In the genomic region with DNA sequence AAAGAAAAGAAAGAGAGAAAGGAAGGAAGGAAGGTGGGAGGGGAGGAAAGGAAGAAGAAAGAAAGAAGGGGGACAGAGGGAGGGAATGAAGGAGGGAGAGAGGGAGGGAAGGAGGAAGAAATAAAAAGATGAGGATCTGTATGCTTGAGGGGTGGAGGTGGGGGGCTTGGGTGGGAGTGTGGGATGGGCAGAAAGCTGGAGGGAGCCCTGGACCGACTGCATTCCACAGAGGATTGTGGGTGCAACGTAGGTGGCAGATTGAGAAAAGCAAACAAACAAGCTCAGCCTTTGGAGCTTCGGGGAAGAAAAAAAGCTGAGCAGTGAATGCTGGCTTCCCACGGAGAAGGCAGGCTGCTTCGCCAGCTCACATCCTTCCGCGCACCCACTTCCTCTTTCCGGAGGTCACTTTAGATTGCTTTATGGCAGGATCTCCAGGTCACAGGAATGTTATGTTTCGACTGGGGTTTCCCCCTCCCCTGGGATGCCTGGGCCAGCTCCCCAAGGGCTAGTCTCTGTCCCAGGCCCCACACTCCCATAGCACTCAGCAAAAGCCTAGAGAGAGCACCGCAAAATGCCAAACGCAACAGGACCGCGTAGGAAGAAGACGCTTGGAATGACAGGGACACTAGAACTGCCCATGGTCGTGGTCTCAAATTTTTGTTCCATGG, we compare ENCODE assay signal across 8 cellular contexts. TPM values are rescaled to one million over a fixed set of nuclear protein-coding genes. Genes with fewer than 3 reads are reported as not detected.
DNase-seq lines count a peak whose midpoint lies in the region; ATAC-seq and TF ChIP-seq lines count a peak whose summit lies in the region.

No MANE protein-coding gene starts in this region.

- no peaks in the 10 kb centered on the region for H3K27me3 ChIP-seq in HUES6 (ENCODE audit: control insufficient read depth, insufficient read depth, low read length)
- no peaks in the 10 kb centered on the region for H3K27me3 ChIP-seq in foreskin keratinocyte
- no peaks in the 10 kb centered on the region for H3K27me3 ChIP-seq in neuronal stem cell (ENCODE audit: control insufficient read depth in 3 of 3, insufficient read depth in 3 of 3, low read depth in 1 of 3, low read length in 3 of 3)

- ATAC-seq in activated CD8-positive, alpha-beta T cell treated with anti-CD3 and anti-CD28 coated beads for 36 hours, result no peak
- ATAC-seq in foreskin keratinocyte, result peak; percentile 79
- no peak for ATAC-seq in HG03045 (IDR thresholded peaks at IDR 0.05; ENCODE audit: unreplicated experiment)
- ATAC-seq in GM21723 (IDR thresholded peaks at IDR 0.05; ENCODE audit: unreplicated experiment), result no peak

- 0 out of 2 replicates have a peak, but pooled peaks cover 6% of the 10 kb centered on the region for H3K4me1 ChIP-seq in HUES6 (ENCODE audit: control insufficient read depth, insufficient read depth, low read length)
- peaks cover 3% of the 10 kb centered on the region for H3K4me1 ChIP-seq in foreskin keratinocyte
- no peaks in the 10 kb centered on the region for H3K4me1 ChIP-seq in neuronal stem cell (ENCODE audit: control insufficient read depth in 2 of 2, insufficient read depth in 1 of 2, low read depth in 1 of 2, low read length in 2 of 2)

- H3K4ac ChIP-seq in neuronal stem cell (ENCODE audit: low read length), result no peak overlapping the region

- POLR2A ChIA-PET in activated CD8-positive, alpha-beta T cell treated with anti-CD3 and anti-CD28 coated beads for 36 hours (lab: Charles Lee), result no interaction called here

- peak overlapping the region; percentile 19 for H3K4me3 Mint-ChIP-seq in activated CD8-positive, alpha-beta T cell treated with anti-CD3 and anti-CD28 coated beads for 36 hours

- no peak overlapping the region for H2BK5ac ChIP-seq in neuronal stem cell (ENCODE audit: low read length)

- H3K18ac ChIP-seq in neuronal stem cell (ENCODE audit: low read length), result peak overlapping the region; percentile 31

- no peak overlapping the region for H2BK15ac ChIP-seq in neuronal stem cell (ENCODE audit: low read length)

- peak overlapping the region; percentile 85 for H2AFZ ChIP-seq in neuronal stem cell (ENCODE audit: low read length)

- CTCF ChIA-PET in activated CD8-positive, alpha-beta T cell treated with anti-CD3 and anti-CD28 coated beads for 36 hours (lab: Charles Lee), result interaction anchor here (0.8 kb wide), 1 partner anchor 13 kb away, joined by 3 read pairs; no protein-coding TSS in a partner anchor

- H3K4me1 Mint-ChIP-seq in activated CD8-positive, alpha-beta T cell treated with anti-CD3 and anti-CD28 coated beads for 36 hours (ENCODE audit: low read depth), result peaks cover 9% of the 10 kb centered on the region

- no peaks in the 10 kb centered on the region for H3K9me3 ChIP-seq in HUES6 (ENCODE audit: control insufficient read depth, insufficient read depth, low read depth, low read length)
- H3K9me3 ChIP-seq in neuronal stem cell (replicated peaks in 1 of 2; ENCODE audit: control insufficient read depth in 2 of 2, insufficient read depth in 1 of 2, low read depth in 1 of 2, low read length in 2 of 2), result no peaks in the 10 kb centered on the region

- H3K9ac ChIP-seq in HUES6 (ENCODE audit: low read length), result peak overlapping the region; percentile 32
- H3K9ac ChIP-seq in neuronal stem cell (ENCODE audit: low read depth, low read length, poor library complexity), result no peak overlapping the region

- peak overlapping the region; percentile 7 for H3K27ac Mint-ChIP-seq in activated CD8-positive, alpha-beta T cell treated with anti-CD3 and anti-CD28 coated beads for 36 hours

- peak overlapping the region; percentile 31 for H3K4me3 ChIP-seq in HUES6 (ENCODE audit: low read depth, low read length)
- H3K4me3 ChIP-seq in neuronal stem cell (ENCODE audit: low read length in 2 of 2), result peak overlapping the region in 1 of 2 donors; percentile 23

- H3K36me3 Mint-ChIP-seq in activated CD8-positive, alpha-beta T cell treated with anti-CD3 and anti-CD28 coated beads for 36 hours (ENCODE audit: low read depth), result no peaks in the 10 kb centered on the region

- H3K9me3 Mint-ChIP-seq in activated CD8-positive, alpha-beta T cell treated with anti-CD3 and anti-CD28 coated beads for 36 hours, result no peaks in the 10 kb centered on the region

- WGBS in neuronal stem cell (ENCODE audit: extremely low coverage in 2 of 2, insufficient read length in 2 of 2, insufficient replicate concordance in 1 of 2), 2 donors, result no CpG with 5 or more reads among the region's 15 CpGs

- DNase-seq in DMS114 treated with DMSO at 0.1 percent for 48 hours (lab: John Stamatoyannopoulos, UW; ENCODE audit: unreplicated experiment) (peak; percentile 4), foreskin keratinocyte (peak in 1 of 2 donors; percentile 50), neuronal stem cell (ENCODE audit: low spot score) (peak; percentile 57), cerebellar nuclear complex (lab: John Stamatoyannopoulos, UW) (no peak)
- DNase-seq in activated CD8-positive, alpha-beta T cell treated with anti-CD3 and anti-CD28 coated beads for 36 hours, result peak; percentile 9

- H3K27ac ChIP-seq in HUES6 (ENCODE audit: low read depth, low read length), result peak overlapping the region; percentile 46; the same call in 1 of the 2 replicates
- no peak overlapping the region for H3K27ac ChIP-seq in foreskin keratinocyte
- peak overlapping the region; percentile 60 for H3K27ac ChIP-seq in neuronal stem cell (replicated peaks; ENCODE audit: low read length)

- TF ChIP-seq CTCF in activated CD8-positive, alpha-beta T cell treated with anti-CD3 and anti-CD28 coated beads for 36 hours (IDR thresholded peaks at IDR 0.05), result peak; percentile 1
- TF ChIP-seq CTCF in foreskin keratinocyte (conservative IDR thresholded peaks at IDR 0.05), result no peak

- H3K36me3 ChIP-seq in HUES6 (ENCODE audit: control insufficient read depth, insufficient read depth, low read length) (no peaks in the 10 kb centered on the region), neuronal stem cell (replicated peaks in 1 of 2; ENCODE audit: control insufficient read depth in 2 of 2, insufficient read depth in 2 of 2, low read length in 2 of 2) (no peaks in the 10 kb centered on the region)

- H2BK120ac ChIP-seq in neuronal stem cell (ENCODE audit: low read depth, low read length), result no peak overlapping the region

- no peak overlapping the region for H2AK5ac ChIP-seq in neuronal stem cell (ENCODE audit: low read depth, low read length)

- H3K4me2 ChIP-seq in neuronal stem cell (ENCODE audit: insufficient read depth, low read length, poor library complexity, severe bottlenecking), result peak overlapping the region; percentile 66

- peaks cover 2% of the 10 kb centered on the region for H3K27me3 Mint-ChIP-seq in activated CD8-positive, alpha-beta T cell treated with anti-CD3 and anti-CD28 coated beads for 36 hours

- no peak overlapping the region for H3K23ac ChIP-seq in neuronal stem cell (ENCODE audit: low read depth, low read length, poor library complexity)

- H3K14ac ChIP-seq in neuronal stem cell (ENCODE audit: low read length), result no peak overlapping the region

- intact Hi-C loops in activated CD8-positive, alpha-beta T cell treated with anti-CD3 and anti-CD28 coated beads for 36 hours (cut with micrococcal nuclease), result no loop called here

- H4K8ac ChIP-seq in neuronal stem cell (ENCODE audit: low read depth, low read length), result no peak overlapping the region

- H2BK12ac ChIP-seq in neuronal stem cell (ENCODE audit: low read length), result no peak overlapping the region

- no peak overlapping the region for H4K91ac ChIP-seq in neuronal stem cell (ENCODE audit: low read depth, low read length, poor library complexity)

- H3K79me1 ChIP-seq in neuronal stem cell (ENCODE audit: low read depth, low read length), result no peaks in the 10 kb centered on the region

RNA-seq across cellular contexts. Expression of a gene that starts 20.7 kb away (rescaled TPM):
- 10 to 100 TPM; 87.3 to 89.3 TPM for total RNA-seq in activated CD8-positive, alpha-beta T cell treated with anti-CD3 and anti-CD28 coated beads for 36 hours
- total RNA-seq in foreskin keratinocyte, result 30.1 and 41.4 TPM in 2 replicates
- polyA plus RNA-seq in foreskin keratinocyte, result 13.9 and 33.2 TPM in 2 replicates
- 11.2 TPM for polyA plus RNA-seq in neuronal stem cell (2013, experiment 1 of 2)
- 11.6 TPM for polyA plus RNA-seq in neuronal stem cell (2013, experiment 2 of 2)

Comparison
In these comparisons a context has a peak if more than half of its experiments do, and no peak if none do; other contexts are left out.
1. DNase-seq: peak in DMS114 treated with DMSO at 0.1 percent for 48 hours (single experiment), activated CD8-positive, alpha-beta T cell treated with anti-CD3 and anti-CD28 coated beads for 36 hours (single experiment) and neuronal stem cell (single experiment); none in cerebellar nuclear complex (0 of 2).